ENCODE assay signal across 8 cellular contexts in genomic region chr2:70029814-70030409, GRCh38. TPM values are rescaled to one million over a fixed set of nuclear protein-coding genes. Genes with fewer than 3 reads are reported as not detected.
DNase-seq lines count a peak whose midpoint lies in the region; ATAC-seq and TF ChIP-seq lines count a peak whose summit lies in the region.

No MANE protein-coding gene starts in this region.

- H3K9me3 ChIP-seq in duodenal mucosa (ENCODE audit: control insufficient read depth in 1 of 2, low read length in 2 of 2) (no peaks in the 10 kb centered on the region), upper lobe of left lung (no peaks in the 10 kb centered on the region)

- H3K36me3 ChIP-seq in duodenal mucosa (ENCODE audit: control insufficient read depth in 1 of 2, insufficient read depth in 2 of 2, low read length in 2 of 2) = no peaks in the 10 kb centered on the region
- H3K36me3 ChIP-seq in upper lobe of left lung = peaks cover 0 to 2% (median 0%) of the 10 kb centered on the region in 4 donors

- no peak for TF ChIP-seq CTCF in upper lobe of left lung (IDR thresholded peaks at IDR 0.05)

- TF ChIP-seq POLR2A in upper lobe of left lung (IDR thresholded peaks at IDR 0.05) = peak in 1 of 4 donors; percentile 70

- DNase-seq in SIG-M5 treated with dmso at 0.1 percent for 504 hours (lab: John Stamatoyannopoulos, UW; ENCODE audit: unreplicated experiment) (peak; percentile 50), SIG-M5 (lab: John Stamatoyannopoulos, UW) (no peak), medulla oblongata (ENCODE audit: extremely low spot score) (peak; percentile 73), upper lobe of left lung (peak in 1 of 2 donors; percentile 67)
- no peak for DNase-seq in activated CD4-positive, CD25-positive, alpha-beta regulatory T cell treated with anti-CD3 and anti-CD28 coated beads, Interleukin-2, amount 50 U/mL, for 72 hours

- H3K27ac ChIP-seq in duodenal mucosa (ENCODE audit: low read depth, low read length) (peak overlapping the region; percentile 53), upper lobe of left lung (peak overlapping the region; percentile 62 to 82 (median 80))

- H3K9ac ChIP-seq in duodenal mucosa (ENCODE audit: low read depth in 1 of 2, low read length in 2 of 2) = peak overlapping the region in 1 of 2 donors; percentile 40

- no peak for TF ChIP-seq EP300 in upper lobe of left lung (IDR thresholded peaks at IDR 0.05)

- H3K4me1 ChIP-seq in duodenal mucosa (ENCODE audit: control insufficient read depth in 1 of 2, insufficient read depth in 2 of 2, low read length in 2 of 2) (peaks cover 4 to 13% of the 10 kb centered on the region in 2 donors), upper lobe of left lung (peaks cover 6 to 21% (median 17%) of the 10 kb centered on the region in 4 donors)

- WGBS in upper lobe of left lung, 2 donors = 40 to 42% methylated on average over 3 of the region's 3 CpGs

- H3K27me3 ChIP-seq in duodenal mucosa (ENCODE audit: control insufficient read depth in 1 of 2, insufficient read depth in 2 of 2, low read length in 2 of 2) = no peaks in the 10 kb centered on the region
- no peaks in the 10 kb centered on the region for H3K27me3 ChIP-seq in upper lobe of left lung

- ATAC-seq in upper lobe of left lung (ENCODE audit: low FRiP score in 2 of 2) (peak; percentile 66 to 93), GM21723 (IDR thresholded peaks at IDR 0.05; ENCODE audit: unreplicated experiment) (no peak), HG02642 (IDR thresholded peaks at IDR 0.05; ENCODE audit: poor library complexity, unreplicated experiment) (no peak)

- H3K4me3 ChIP-seq in duodenal mucosa (ENCODE audit: low read depth in 1 of 2, low read length in 2 of 2) (no peak overlapping the region), upper lobe of left lung (no peak overlapping the region)

RNA-seq across cellular contexts. Expression of gene PCBP1, which starts 57.4 kb away (rescaled TPM):
- 100 to 1,000 TPM; 126 to 384 (median 236) TPM for total RNA-seq in upper lobe of left lung

Comparison
In these comparisons a context has a peak if more than half of its experiments do, and no peak if none do; other contexts are left out.
1. DNase-seq: peak in SIG-M5 treated with dmso at 0.1 percent for 504 hours (single experiment) and medulla oblongata (single experiment); none in SIG-M5 (single experiment) and activated CD4-positive, CD25-positive, alpha-beta regulatory T cell treated with anti-CD3 and anti-CD28 coated beads, Interleukin-2, amount 50 U/mL, for 72 hours (single experiment).
2. ATAC-seq: peak in upper lobe of left lung (2 of 2); none in GM21723 (single experiment) and HG02642 (single experiment).